ENCODE assay signal across 8 cellular contexts in genomic region chr10:53601260-53601875, GRCh38.
A peak's percentile ranks its signal among the peaks of the same experiment; 100 is the strongest.
DNase-seq lines count a peak whose midpoint lies in the region; ATAC-seq and TF ChIP-seq lines count a peak whose summit lies in the region.

No MANE protein-coding gene starts in this region.

- H3K27ac Mint-ChIP-seq in activated naive CD8-positive, alpha-beta T cell treated with anti-CD3 and anti-CD28 coated beads for 36 hours = no peak overlapping the region

- no peaks in the 10 kb centered on the region for H3K36me3 Mint-ChIP-seq in activated naive CD8-positive, alpha-beta T cell treated with anti-CD3 and anti-CD28 coated beads for 36 hours

- intact Hi-C loops in Right ventricle myocardium superior (cut with DNase I) (no loop called here), left cardiac atrium (cut with DNase I) (loop anchor here in 1 of 2 donors (10.0 kb wide), 1 partner anchor 1663 kb away; no protein-coding TSS in a partner anchor), mucosa of descending colon (cut with DNase I, micrococcal nuclease) (no loop called here)

- ATAC-seq in Right ventricle myocardium superior (ENCODE audit: poor library complexity) (peak; percentile 56), left cardiac atrium (no peak), HG02973 (IDR thresholded peaks at IDR 0.05; ENCODE audit: unreplicated experiment) (peak; percentile 90), mucosa of descending colon (peak; percentile 53)

- no peaks in the 10 kb centered on the region for H3K4me1 Mint-ChIP-seq in activated naive CD8-positive, alpha-beta T cell treated with anti-CD3 and anti-CD28 coated beads for 36 hours

- no peak for DNase-seq in Right ventricle myocardium superior
- DNase-seq in left cardiac atrium = no peak
- peak; percentile 57 for DNase-seq in NCI-H69 (lab: John Stamatoyannopoulos, UW)
- DNase-seq in cerebellum (ENCODE audit: low spot score) = peak; percentile 2
- peak in 1 of 3 donors; percentile 16 for DNase-seq in mucosa of descending colon
- DNase-seq in activated naive CD8-positive, alpha-beta T cell treated with anti-CD3 and anti-CD28 coated beads for 36 hours = no peak
- DNase-seq in NK-92 (lab: John Stamatoyannopoulos, UW; ENCODE audit: unreplicated experiment) = no peak

- no peak overlapping the region for H3K4me3 ChIP-seq in mucosa of descending colon

- H3K4me1 ChIP-seq in mucosa of descending colon (ENCODE audit: low read depth) = no peaks in the 10 kb centered on the region

- H3K27me3 Mint-ChIP-seq in activated naive CD8-positive, alpha-beta T cell treated with anti-CD3 and anti-CD28 coated beads for 36 hours = no peaks in the 10 kb centered on the region

- no peaks in the 10 kb centered on the region for H3K36me3 ChIP-seq in mucosa of descending colon (ENCODE audit: low read depth)

- TF ChIP-seq CTCF in mucosa of descending colon (IDR thresholded peaks at IDR 0.05) = peak; percentile 57

- H3K9me3 Mint-ChIP-seq in activated naive CD8-positive, alpha-beta T cell treated with anti-CD3 and anti-CD28 coated beads for 36 hours = no peaks in the 10 kb centered on the region

- no peaks in the 10 kb centered on the region for H3K9me3 ChIP-seq in mucosa of descending colon

- no peak overlapping the region for H3K4me3 Mint-ChIP-seq in activated naive CD8-positive, alpha-beta T cell treated with anti-CD3 and anti-CD28 coated beads for 36 hours

Comparison
In these comparisons a context has a peak if more than half of its experiments do, and no peak if none do; other contexts are left out.
1. ATAC-seq: peak in Right ventricle myocardium superior (single experiment), HG02973 (single experiment) and mucosa of descending colon (single experiment); none in left cardiac atrium (0 of 2).
2. DNase-seq: peak in NCI-H69 (single experiment) and cerebellum (single experiment); none in Right ventricle myocardium superior (single experiment), left cardiac atrium (single experiment), activated naive CD8-positive, alpha-beta T cell treated with anti-CD3 and anti-CD28 coated beads for 36 hours (single experiment) and NK-92 (single experiment).